ENCODE assay signal across 1 cellular context in genomic region chr22:46111645-46112306, GRCh38.
TF ChIP-seq lines count a peak whose summit lies in the region.

No MANE protein-coding gene starts in this region.

TF ChIP-seq in HEK293, 187 proteins besides CTCF, POLR2A, EP300 and RAD21 (continued from another document):
- peak; percentile 83 for TF ChIP-seq PRDM10 (tag by site-specific recombination; IDR thresholded peaks at IDR 0.05)
- TF ChIP-seq ZNF600 (tag by site-specific recombination; IDR thresholded peaks at IDR 0.05): 0 out of 2 replicates have a peak, but pooled peaks have one; percentile 13
- peak; percentile 84 for TF ChIP-seq GLIS1 (tag by site-specific recombination; IDR thresholded peaks at IDR 0.05)
- TF ChIP-seq ZNF830 (tag by site-specific recombination; IDR thresholded peaks at IDR 0.05; ENCODE audit: low read depth): no peak
- TF ChIP-seq SCRT1 (tag by site-specific recombination; IDR thresholded peaks at IDR 0.05; ENCODE audit: borderline replicate concordance): no peak
- TF ChIP-seq, protein P1, sequence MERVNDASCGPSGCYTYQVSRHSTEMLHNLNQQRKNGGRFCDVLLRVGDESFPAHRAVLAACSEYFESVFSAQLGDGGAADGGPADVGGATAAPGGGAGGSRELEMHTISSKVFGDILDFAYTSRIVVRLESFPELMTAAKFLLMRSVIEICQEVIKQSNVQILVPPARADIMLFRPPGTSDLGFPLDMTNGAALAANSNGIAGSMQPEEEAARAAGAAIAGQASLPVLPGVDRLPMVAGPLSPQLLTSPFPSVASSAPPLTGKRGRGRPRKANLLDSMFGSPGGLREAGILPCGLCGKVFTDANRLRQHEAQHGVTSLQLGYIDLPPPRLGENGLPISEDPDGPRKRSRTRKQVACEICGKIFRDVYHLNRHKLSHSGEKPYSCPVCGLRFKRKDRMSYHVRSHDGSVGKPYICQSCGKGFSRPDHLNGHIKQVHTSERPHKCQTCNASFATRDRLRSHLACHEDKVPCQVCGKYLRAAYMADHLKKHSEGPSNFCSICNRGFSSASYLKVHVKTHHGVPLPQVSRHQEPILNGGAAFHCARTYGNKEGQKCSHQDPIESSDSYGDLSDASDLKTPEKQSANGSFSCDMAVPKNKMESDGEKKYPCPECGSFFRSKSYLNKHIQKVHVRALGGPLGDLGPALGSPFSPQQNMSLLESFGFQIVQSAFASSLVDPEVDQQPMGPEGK (tag by site-specific recombination; IDR thresholded peaks at IDR 0.05): peak; percentile 73
- TF ChIP-seq ZIC2 (tag by site-specific recombination; IDR thresholded peaks at IDR 0.05): peak; percentile 95
- TF ChIP-seq BCL6B (tag by site-specific recombination; IDR thresholded peaks at IDR 0.05): no peak
- TF ChIP-seq GLIS2 (tag by site-specific recombination; IDR thresholded peaks at IDR 0.05): peak; percentile 63; the same call in 1 of the 2 replicates
- 0 out of 2 replicates have a peak, but pooled peaks have one; percentile 14 for TF ChIP-seq ZBTB8A (tag by site-specific recombination; IDR thresholded peaks at IDR 0.05)
- 0 out of 2 replicates have a peak, but pooled peaks have one; percentile 37 for TF ChIP-seq ZBTB7A (tag by site-specific recombination; IDR thresholded peaks at IDR 0.05; ENCODE audit: low read depth)
- TF ChIP-seq ZNF423 (tag by site-specific recombination; IDR thresholded peaks at IDR 0.05): 0 out of 2 replicates have a peak, but pooled peaks have one; percentile 27
- no peak for TF ChIP-seq ZNF394 (tag by site-specific recombination; IDR thresholded peaks at IDR 0.05; ENCODE audit: borderline replicate concordance)
- TF ChIP-seq, protein P2, sequence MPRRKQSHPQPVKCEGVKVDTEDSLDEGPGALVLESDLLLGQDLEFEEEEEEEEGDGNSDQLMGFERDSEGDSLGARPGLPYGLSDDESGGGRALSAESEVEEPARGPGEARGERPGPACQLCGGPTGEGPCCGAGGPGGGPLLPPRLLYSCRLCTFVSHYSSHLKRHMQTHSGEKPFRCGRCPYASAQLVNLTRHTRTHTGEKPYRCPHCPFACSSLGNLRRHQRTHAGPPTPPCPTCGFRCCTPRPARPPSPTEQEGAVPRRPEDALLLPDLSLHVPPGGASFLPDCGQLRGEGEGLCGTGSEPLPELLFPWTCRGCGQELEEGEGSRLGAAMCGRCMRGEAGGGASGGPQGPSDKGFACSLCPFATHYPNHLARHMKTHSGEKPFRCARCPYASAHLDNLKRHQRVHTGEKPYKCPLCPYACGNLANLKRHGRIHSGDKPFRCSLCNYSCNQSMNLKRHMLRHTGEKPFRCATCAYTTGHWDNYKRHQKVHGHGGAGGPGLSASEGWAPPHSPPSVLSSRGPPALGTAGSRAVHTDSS (tag by site-specific recombination; IDR thresholded peaks at IDR 0.05): no peak
TF ChIP-seq in HEK293: peak in this region for 13.
